ENCODE assay signal across 28 cellular contexts in genomic region chr4:42953316-42953715, GRCh38.
"Had no signal": no experiment of that assay in that cellular context is flagged by ENCODE, and none has a peak within 500 bp of the region (broad histone marks: within the 10 kb centered on the region; RNA-seq: fewer than 3 reads in every experiment).

No MANE protein-coding gene starts in this region.

- DNase-seq: activated B cell treated with CpG ODN at 0.5 μM for 24 hours; activated CD4-positive, alpha-beta memory T cell treated with anti-CD3 and anti-CD28 coated beads for 36 hours; activated CD4-positive, alpha-beta T cell treated with anti-CD3 and anti-CD28 coated beads for 4 hours; activated CD4-positive, alpha-beta T cell treated with anti-CD3 and anti-CD28 coated beads, Interleukin-2, amount 50 U/mL, for 1 hour; activated CD4-positive, CD25-positive, alpha-beta regulatory T cell treated with anti-CD3 and anti-CD28 coated beads, Interleukin-2, amount 50 U/mL, for 72 hours; activated CD8-positive, alpha-beta memory T cell treated with anti-CD3 and anti-CD28 coated beads, Interleukin-2, amount 50 U/mL, for 4 hours; activated effector memory CD4-positive, alpha-beta T cell treated with Interleukin-2 at 50 U/mL for 16 hours; activated naive CD4-positive, alpha-beta T cell treated with anti-CD3 and anti-CD28 coated beads, Interleukin-2, amount 10 ng/mL, durations not matched to agents 7 days and 5 days; activated naive CD8-positive, alpha-beta T cell treated with anti-CD3 and anti-CD28 coated beads, Interleukin-2, amount 50 U/mL, for 24 hours; activated T-cell treated with anti-CD3 and anti-CD28 coated beads, Interleukin-2, amount 50 U/mL, for 48 hours; anterior cingulate cortex; MM.1S; MV-4-11; NCI-H1092; NCI-H1417; NCI-H146; NCI-H1930; NCI-H2081 treated with DMSO at 0.1 percent for 48 hours; NCI-H69; NCI-H82; NK-92 treated with Interleukin-12 subunit alpha and Interleukin-12 subunit beta, amount 100 ng/mL, for 24 hours; PC-3; Peyer's patch; SIG-M5; SW 1271; T-helper 1 cell; T-helper 2 cell; T-helper 9 cell had no signal

- H3K4me3 ChIP-seq: Peyer's patch had no signal
